1 cellular context compared by ENCODE assay signal in the genomic region with DNA sequence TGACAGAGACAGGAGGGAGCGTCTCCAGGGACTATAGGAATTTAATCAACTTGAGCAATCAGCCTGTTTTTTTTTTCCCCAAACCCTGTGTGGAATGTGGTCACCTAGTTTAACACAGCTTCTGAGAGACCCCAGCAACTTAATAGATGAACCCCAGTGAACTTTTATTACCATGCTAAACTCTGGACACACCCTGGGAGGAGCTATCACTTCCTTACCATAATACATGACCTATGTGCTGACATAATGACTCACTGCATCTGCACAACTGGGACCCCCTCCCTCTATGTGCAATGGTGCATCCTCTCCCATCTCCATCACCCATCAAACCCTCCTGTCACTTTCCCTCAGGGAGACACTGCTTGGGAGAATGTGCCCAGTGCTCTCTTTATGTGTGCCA.
TF ChIP-seq lines count a peak whose summit lies in the region.

No MANE protein-coding gene starts in this region.

TF ChIP-seq in HEK293, 187 proteins besides CTCF, POLR2A, EP300 and RAD21 (continued from another document):
- TF ChIP-seq, protein P1, sequence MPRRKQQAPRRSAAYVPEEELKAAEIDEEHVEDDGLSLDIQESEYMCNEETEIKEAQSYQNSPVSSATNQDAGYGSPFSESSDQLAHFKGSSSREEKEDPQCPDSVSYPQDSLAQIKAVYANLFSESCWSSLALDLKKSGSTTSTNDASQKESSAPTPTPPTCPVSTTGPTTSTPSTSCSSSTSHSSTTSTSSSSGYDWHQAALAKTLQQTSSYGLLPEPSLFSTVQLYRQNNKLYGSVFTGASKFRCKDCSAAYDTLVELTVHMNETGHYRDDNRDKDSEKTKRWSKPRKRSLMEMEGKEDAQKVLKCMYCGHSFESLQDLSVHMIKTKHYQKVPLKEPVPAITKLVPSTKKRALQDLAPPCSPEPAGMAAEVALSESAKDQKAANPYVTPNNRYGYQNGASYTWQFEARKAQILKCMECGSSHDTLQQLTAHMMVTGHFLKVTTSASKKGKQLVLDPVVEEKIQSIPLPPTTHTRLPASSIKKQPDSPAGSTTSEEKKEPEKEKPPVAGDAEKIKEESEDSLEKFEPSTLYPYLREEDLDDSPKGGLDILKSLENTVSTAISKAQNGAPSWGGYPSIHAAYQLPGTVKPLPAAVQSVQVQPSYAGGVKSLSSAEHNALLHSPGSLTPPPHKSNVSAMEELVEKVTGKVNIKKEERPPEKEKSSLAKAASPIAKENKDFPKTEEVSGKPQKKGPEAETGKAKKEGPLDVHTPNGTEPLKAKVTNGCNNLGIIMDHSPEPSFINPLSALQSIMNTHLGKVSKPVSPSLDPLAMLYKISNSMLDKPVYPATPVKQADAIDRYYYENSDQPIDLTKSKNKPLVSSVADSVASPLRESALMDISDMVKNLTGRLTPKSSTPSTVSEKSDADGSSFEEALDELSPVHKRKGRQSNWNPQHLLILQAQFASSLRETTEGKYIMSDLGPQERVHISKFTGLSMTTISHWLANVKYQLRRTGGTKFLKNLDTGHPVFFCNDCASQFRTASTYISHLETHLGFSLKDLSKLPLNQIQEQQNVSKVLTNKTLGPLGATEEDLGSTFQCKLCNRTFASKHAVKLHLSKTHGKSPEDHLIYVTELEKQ (tag by site-specific recombination; IDR thresholded peaks at IDR 0.05; ENCODE audit: borderline replicate concordance): no peak
- TF ChIP-seq KLF1 (tag by site-specific recombination; IDR thresholded peaks at IDR 0.05): peak; percentile 43; the same call in 1 of the 2 replicates
- TF ChIP-seq, protein P2, sequence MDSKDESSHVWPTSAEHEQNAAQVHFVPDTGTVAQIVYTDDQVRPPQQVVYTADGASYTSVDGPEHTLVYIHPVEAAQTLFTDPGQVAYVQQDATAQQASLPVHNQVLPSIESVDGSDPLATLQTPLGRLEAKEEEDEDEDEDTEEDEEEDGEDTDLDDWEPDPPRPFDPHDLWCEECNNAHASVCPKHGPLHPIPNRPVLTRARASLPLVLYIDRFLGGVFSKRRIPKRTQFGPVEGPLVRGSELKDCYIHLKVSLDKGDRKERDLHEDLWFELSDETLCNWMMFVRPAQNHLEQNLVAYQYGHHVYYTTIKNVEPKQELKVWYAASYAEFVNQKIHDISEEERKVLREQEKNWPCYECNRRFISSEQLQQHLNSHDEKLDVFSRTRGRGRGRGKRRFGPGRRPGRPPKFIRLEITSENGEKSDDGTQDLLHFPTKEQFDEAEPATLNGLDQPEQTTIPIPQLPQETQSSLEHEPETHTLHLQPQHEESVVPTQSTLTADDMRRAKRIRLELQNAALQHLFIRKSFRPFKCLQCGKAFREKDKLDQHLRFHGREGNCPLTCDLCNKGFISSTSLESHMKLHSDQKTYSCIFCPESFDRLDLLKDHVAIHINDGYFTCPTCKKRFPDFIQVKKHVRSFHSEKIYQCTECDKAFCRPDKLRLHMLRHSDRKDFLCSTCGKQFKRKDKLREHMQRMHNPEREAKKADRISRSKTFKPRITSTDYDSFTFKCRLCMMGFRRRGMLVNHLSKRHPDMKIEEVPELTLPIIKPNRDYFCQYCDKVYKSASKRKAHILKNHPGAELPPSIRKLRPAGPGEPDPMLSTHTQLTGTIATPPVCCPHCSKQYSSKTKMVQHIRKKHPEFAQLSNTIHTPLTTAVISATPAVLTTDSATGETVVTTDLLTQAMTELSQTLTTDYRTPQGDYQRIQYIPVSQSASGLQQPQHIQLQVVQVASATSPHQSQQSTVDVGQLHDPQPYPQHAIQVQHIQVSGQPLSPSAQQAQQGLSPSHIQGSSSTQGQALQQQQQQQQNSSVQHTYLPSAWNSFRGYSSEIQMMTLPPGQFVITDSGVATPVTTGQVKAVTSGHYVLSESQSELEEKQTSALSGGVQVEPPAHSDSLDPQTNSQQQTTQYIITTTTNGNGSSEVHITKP (tag by site-specific recombination; IDR thresholded peaks at IDR 0.05): peak; percentile 58
